ENCODE assay signal across 8 cellular contexts in the genomic region with DNA sequence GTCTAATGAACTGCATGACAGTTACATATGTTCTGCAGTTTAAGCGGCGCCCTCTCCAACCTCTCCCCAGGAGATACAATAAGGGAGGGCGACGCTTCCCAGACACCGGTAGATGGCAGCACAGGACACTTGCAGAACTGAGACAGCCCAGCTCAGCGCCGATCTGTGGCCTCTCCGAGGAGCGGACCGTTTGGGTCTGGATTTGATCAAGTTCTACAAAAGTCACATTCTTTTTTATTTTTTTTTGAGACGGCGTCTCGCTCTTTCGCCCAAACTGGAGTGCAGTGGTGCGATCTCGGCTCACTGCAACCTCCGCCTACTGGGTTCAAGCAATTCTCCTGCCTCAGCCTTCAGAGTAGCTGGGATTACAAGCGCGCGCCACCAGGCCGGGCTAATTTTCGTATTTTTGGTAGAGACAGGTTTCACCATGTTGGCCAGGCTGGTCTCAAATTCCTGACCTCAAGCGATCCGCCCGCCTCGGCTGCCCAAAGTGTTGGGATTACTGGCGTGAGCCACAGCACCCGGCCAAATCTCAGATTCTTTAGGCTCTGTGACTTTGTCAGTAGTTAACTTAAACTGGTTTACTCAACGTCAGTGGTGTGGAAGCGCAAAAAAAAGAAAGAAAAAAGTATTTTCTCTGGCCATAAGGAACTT. TPM values are rescaled to one million over a fixed set of nuclear protein-coding genes. Genes with fewer than 3 reads are reported as not detected.
DNase-seq lines count a peak whose midpoint lies in the region; ATAC-seq and TF ChIP-seq lines count a peak whose summit lies in the region.

No MANE protein-coding gene starts in this region.

- H3K4me1 ChIP-seq in Peyer's patch = peaks cover 0 to 39% (median 17%) of the 10 kb centered on the region in 4 donors
- H3K4me1 ChIP-seq in fibroblast of lung (ENCODE audit: control insufficient read depth, extremely low read depth, insufficient read depth, low read length) = peaks cover 17% of the 10 kb centered on the region

- H3K79me2 ChIP-seq in fibroblast of lung (ENCODE audit: control insufficient read depth, insufficient read depth, low read length) = peaks cover 12% of the 10 kb centered on the region

- TF ChIP-seq CTCF in Peyer's patch (IDR thresholded peaks at IDR 0.05) = peak; percentile 80 to 97 (median 96)
- peak; percentile 89 to 96 for TF ChIP-seq CTCF in fibroblast of lung (conservative IDR thresholded peaks at IDR 0.05 in 1 of 2, IDR thresholded peaks at IDR 0.05 in 1 of 2; ENCODE audit: low read depth in 1 of 2, low read length in 2 of 2)

- no peak overlapping the region for H3K27ac Mint-ChIP-seq in activated T-cell treated with anti-CD3 and anti-CD28 coated beads, Interleukin-2, amount 50 U/mL, for 72 hours
- peak overlapping the region; percentile 84 to 99 (median 95) for H3K27ac Mint-ChIP-seq in naive thymus-derived CD8-positive, alpha-beta T cell
- H3K27ac Mint-ChIP-seq in stimulated activated memory B cell treated with anti-CD40 and anti-IgM and Interleukin-4, amounts not matched to agents 10 μg/mL and 1 μg/mL and 100 μg/mL, for 72 hours = peak overlapping the region; percentile 75

- H3K9me3 ChIP-seq in Peyer's patch (no peaks in the 10 kb centered on the region), fibroblast of lung (ENCODE audit: control insufficient read depth, insufficient read depth, low read depth, low read length) (no peaks in the 10 kb centered on the region)

- no peak overlapping the region for H3K9ac ChIP-seq in fibroblast of lung (ENCODE audit: insufficient read depth, low read length)

- DNase-seq in DMS 273 treated with DMSO at 0.1 percent for 48 hours (lab: John Stamatoyannopoulos, UW) = peak; percentile 73
- DNase-seq in KG1 (lab: John Stamatoyannopoulos, UW) = peak; percentile 86
- DNase-seq in Peyer's patch = peak; percentile 82 to 96 (median 90)
- DNase-seq in activated T-cell treated with anti-CD3 and anti-CD28 coated beads, Interleukin-2, amount 50 U/mL, for 72 hours = peak; percentile 86 to 91
- DNase-seq in fibroblast of lung (ENCODE audit: low read depth in 2 of 2) = peak; percentile 84 to 94
- peak; percentile 75 to 94 (median 87) for DNase-seq in naive thymus-derived CD8-positive, alpha-beta T cell

- ATAC-seq in GM21717 (IDR thresholded peaks at IDR 0.05; ENCODE audit: unreplicated experiment) = peak; percentile 45
- ATAC-seq in activated T-cell treated with anti-CD3 and anti-CD28 coated beads, Interleukin-2, amount 50 U/mL, for 72 hours (replicated peaks in 1 of 2) = peak; percentile 71 to 77
- peak; percentile 66 to 76 for ATAC-seq in naive thymus-derived CD8-positive, alpha-beta T cell
- ATAC-seq in stimulated activated memory B cell treated with anti-CD40 and anti-IgM and Interleukin-4, amounts not matched to agents 10 μg/mL and 1 μg/mL and 100 μg/mL, for 72 hours = peak; percentile 82

- H3K27ac ChIP-seq in Peyer's patch (peak overlapping the region; percentile 78 to 94 (median 82)), fibroblast of lung (ENCODE audit: insufficient read depth, low read length) (no peak overlapping the region)

- H3K4me3 ChIP-seq in Peyer's patch (peak overlapping the region in 3 of 4 donors; percentile 54 to 69 (median 65)), fibroblast of lung (replicated peaks in 1 of 4; ENCODE audit: control extremely low read depth in 1 of 4, insufficient read depth in 1 of 4, low read depth in 3 of 4, low read length in 4 of 4) (peak overlapping the region; percentile 70 to 93 (median 82))

- H3K27me3 ChIP-seq in Peyer's patch (no peaks in the 10 kb centered on the region), fibroblast of lung (ENCODE audit: control insufficient read depth, insufficient read depth, low read length) (no peaks in the 10 kb centered on the region)

- peak overlapping the region; percentile 100 for H3K4me2 ChIP-seq in fibroblast of lung (ENCODE audit: extremely low read depth, insufficient read depth, low read length)

- H3K36me3 Mint-ChIP-seq in activated T-cell treated with anti-CD3 and anti-CD28 coated beads, Interleukin-2, amount 50 U/mL, for 72 hours (ENCODE audit: insufficient read depth in 2 of 2) = no peaks in the 10 kb centered on the region
- H3K36me3 Mint-ChIP-seq in naive thymus-derived CD8-positive, alpha-beta T cell = no peaks in the 10 kb centered on the region
- no peaks in the 10 kb centered on the region for H3K36me3 Mint-ChIP-seq in stimulated activated memory B cell treated with anti-CD40 and anti-IgM and Interleukin-4, amounts not matched to agents 10 μg/mL and 1 μg/mL and 100 μg/mL, for 72 hours

- no peaks in the 10 kb centered on the region for H3K9me3 Mint-ChIP-seq in activated T-cell treated with anti-CD3 and anti-CD28 coated beads, Interleukin-2, amount 50 U/mL, for 72 hours
- H3K9me3 Mint-ChIP-seq in naive thymus-derived CD8-positive, alpha-beta T cell = no peaks in the 10 kb centered on the region
- H3K9me3 Mint-ChIP-seq in stimulated activated memory B cell treated with anti-CD40 and anti-IgM and Interleukin-4, amounts not matched to agents 10 μg/mL and 1 μg/mL and 100 μg/mL, for 72 hours = no peaks in the 10 kb centered on the region

- H3K36me3 ChIP-seq in Peyer's patch (no peaks in the 10 kb centered on the region), fibroblast of lung (ENCODE audit: control insufficient read depth, insufficient read depth, low read length) (no peaks in the 10 kb centered on the region)

- no peaks in the 10 kb centered on the region for H4K20me1 ChIP-seq in fibroblast of lung (ENCODE audit: control insufficient read depth, extremely low read depth, insufficient read depth, low read length)

- H2AFZ ChIP-seq in fibroblast of lung (ENCODE audit: low read length) = peak overlapping the region; percentile 88

- H3K4me1 Mint-ChIP-seq in activated T-cell treated with anti-CD3 and anti-CD28 coated beads, Interleukin-2, amount 50 U/mL, for 72 hours (ENCODE audit: low read depth) = peaks cover 48% of the 10 kb centered on the region
- peaks cover 30 to 42% (median 40%) of the 10 kb centered on the region in 4 donors for H3K4me1 Mint-ChIP-seq in naive thymus-derived CD8-positive, alpha-beta T cell
- H3K4me1 Mint-ChIP-seq in stimulated activated memory B cell treated with anti-CD40 and anti-IgM and Interleukin-4, amounts not matched to agents 10 μg/mL and 1 μg/mL and 100 μg/mL, for 72 hours = peaks cover 39% of the 10 kb centered on the region

- H3K4me3 Mint-ChIP-seq in activated T-cell treated with anti-CD3 and anti-CD28 coated beads, Interleukin-2, amount 50 U/mL, for 72 hours = peak overlapping the region; percentile 80 to 97
- H3K4me3 Mint-ChIP-seq in naive thymus-derived CD8-positive, alpha-beta T cell = peak overlapping the region; percentile 87 to 98 (median 94)
- H3K4me3 Mint-ChIP-seq in stimulated activated memory B cell treated with anti-CD40 and anti-IgM and Interleukin-4, amounts not matched to agents 10 μg/mL and 1 μg/mL and 100 μg/mL, for 72 hours = peak overlapping the region; percentile 86

- peaks cover 7% of the 10 kb centered on the region for H3K27me3 Mint-ChIP-seq in activated T-cell treated with anti-CD3 and anti-CD28 coated beads, Interleukin-2, amount 50 U/mL, for 72 hours (ENCODE audit: low read depth)
- peaks cover 0 to 2% (median 0%) of the 10 kb centered on the region in 5 donors for H3K27me3 Mint-ChIP-seq in naive thymus-derived CD8-positive, alpha-beta T cell
- H3K27me3 Mint-ChIP-seq in stimulated activated memory B cell treated with anti-CD40 and anti-IgM and Interleukin-4, amounts not matched to agents 10 μg/mL and 1 μg/mL and 100 μg/mL, for 72 hours = peaks cover 17% of the 10 kb centered on the region

- no peak for TF ChIP-seq POLR2A in Peyer's patch (IDR thresholded peaks at IDR 0.05)

- POLR2A ChIA-PET in naive thymus-derived CD8-positive, alpha-beta T cell (lab: Charles Lee) = interaction anchor here (3.9 kb wide), 1 partner anchor 14 kb away, joined by 26 read pairs; the partner anchor contains the start of gene STOML2

RNA-seq across cellular contexts. Expression of gene ATOSB, which starts 1.4 kb away (rescaled TPM):
- total RNA-seq in Peyer's patch (10 to 100 TPM in 3 of 4 donors, 1 to 10 TPM in 1; 4.1 to 31.5 (median 22.6) TPM), fibroblast of lung (8.7 and 18.2 TPM in 2 replicates)
- total RNA-seq in activated T-cell treated with anti-CD3 and anti-CD28 coated beads, Interleukin-2, amount 50 U/mL, for 72 hours = 10 to 100 TPM in 1 of 2 donors, 1 to 10 TPM in 1; 8.3 to 11.3 TPM
- polyA plus RNA-seq in fibroblast of lung = 24.5 and 25.4 TPM in 2 replicates
- 17.8 and 23.4 TPM in 2 replicates for polyA plus RNA-seq in fibroblast of lung (2012)
- 40.4 and 43.1 TPM in 2 replicates for polyA minus RNA-seq in fibroblast of lung (ENCODE audit: low replicate concordance)
- total RNA-seq in naive thymus-derived CD8-positive, alpha-beta T cell = 1 to 10 TPM; 5.4 to 5.7 TPM
- polyA plus RNA-seq in naive thymus-derived CD8-positive, alpha-beta T cell = 1 to 10 TPM; 1.6 to 2.9 (median 2.6) TPM

RNA-seq across cellular contexts. Expression of gene STOML2, which starts 14.1 kb away (rescaled TPM):
- total RNA-seq in Peyer's patch (100 to 1,000 TPM in 1 of 4 donors, 10 to 100 TPM in 3; 54.1 to 104 (median 88.7) TPM), fibroblast of lung (170 and 178 TPM in 2 replicates)
- total RNA-seq in activated T-cell treated with anti-CD3 and anti-CD28 coated beads, Interleukin-2, amount 50 U/mL, for 72 hours = 100 to 1,000 TPM; 151 to 169 TPM
- 94.0 and 144 TPM in 2 replicates for polyA plus RNA-seq in fibroblast of lung
- polyA plus RNA-seq in fibroblast of lung (2012) = 100 and 153 TPM in 2 replicates
- 141 and 161 TPM in 2 replicates for polyA minus RNA-seq in fibroblast of lung (ENCODE audit: low replicate concordance)
- 10 to 100 TPM; 47.3 to 53.0 TPM for total RNA-seq in naive thymus-derived CD8-positive, alpha-beta T cell
- 10 to 100 TPM; 86.7 to 93.9 (median 88.9) TPM for polyA plus RNA-seq in naive thymus-derived CD8-positive, alpha-beta T cell

RNA-seq across cellular contexts. Expression of gene PIGO, which starts 20.6 kb away (rescaled TPM):
- total RNA-seq in Peyer's patch (10 to 100 TPM; 14.9 to 30.5 (median 27.0) TPM), fibroblast of lung (7.4 and 14.0 TPM in 2 replicates)
- total RNA-seq in activated T-cell treated with anti-CD3 and anti-CD28 coated beads, Interleukin-2, amount 50 U/mL, for 72 hours = 10 to 100 TPM; 25.6 to 27.9 TPM
- polyA plus RNA-seq in fibroblast of lung = 14.8 and 18.6 TPM in 2 replicates
- 13.7 and 15.7 TPM in 2 replicates for polyA plus RNA-seq in fibroblast of lung (2012)
- polyA minus RNA-seq in fibroblast of lung (ENCODE audit: low replicate concordance) = 29.3 and 54.6 TPM in 2 replicates
- 10 to 100 TPM; 32.6 to 36.1 TPM for total RNA-seq in naive thymus-derived CD8-positive, alpha-beta T cell
- polyA plus RNA-seq in naive thymus-derived CD8-positive, alpha-beta T cell = 10 to 100 TPM; 23.0 to 26.2 (median 23.3) TPM

RNA-seq across cellular contexts. Expression of gene FANCG, which starts 37.3 kb away (rescaled TPM):
- total RNA-seq in Peyer's patch (10 to 100 TPM; 14.4 to 40.4 (median 22.2) TPM), fibroblast of lung (9.2 and 12.2 TPM in 2 replicates)
- total RNA-seq in activated T-cell treated with anti-CD3 and anti-CD28 coated beads, Interleukin-2, amount 50 U/mL, for 72 hours = 100 to 1,000 TPM in 1 of 2 donors, 10 to 100 TPM in 1; 94.8 to 116 TPM
- 6.6 and 19.4 TPM in 2 replicates for polyA plus RNA-seq in fibroblast of lung
- 9.7 and 29.3 TPM in 2 replicates for polyA plus RNA-seq in fibroblast of lung (2012)
- polyA minus RNA-seq in fibroblast of lung (ENCODE audit: low replicate concordance) = 14.7 and 26.7 TPM in 2 replicates
- 10 to 100 TPM; 23.6 to 27.9 TPM for total RNA-seq in naive thymus-derived CD8-positive, alpha-beta T cell
- 1 to 10 TPM; 4.4 to 9.3 (median 5.9) TPM for polyA plus RNA-seq in naive thymus-derived CD8-positive, alpha-beta T cell

RNA-seq across cellular contexts. Expression of gene VCP, which starts 44.6 kb away (rescaled TPM):
- total RNA-seq in Peyer's patch (100 to 1,000 TPM; 124 to 244 (median 150) TPM), fibroblast of lung (220 and 340 TPM in 2 replicates)
- 100 to 1,000 TPM; 190 to 199 TPM for total RNA-seq in activated T-cell treated with anti-CD3 and anti-CD28 coated beads, Interleukin-2, amount 50 U/mL, for 72 hours
- 298 and 306 TPM in 2 replicates for polyA plus RNA-seq in fibroblast of lung
- 323 and 361 TPM in 2 replicates for polyA plus RNA-seq in fibroblast of lung (2012)
- 669 and 750 TPM in 2 replicates for polyA minus RNA-seq in fibroblast of lung (ENCODE audit: low replicate concordance)
- total RNA-seq in naive thymus-derived CD8-positive, alpha-beta T cell = 100 to 1,000 TPM; 172 to 177 TPM
- polyA plus RNA-seq in naive thymus-derived CD8-positive, alpha-beta T cell = 100 to 1,000 TPM; 136 to 152 (median 142) TPM
